In the genomic region with DNA sequence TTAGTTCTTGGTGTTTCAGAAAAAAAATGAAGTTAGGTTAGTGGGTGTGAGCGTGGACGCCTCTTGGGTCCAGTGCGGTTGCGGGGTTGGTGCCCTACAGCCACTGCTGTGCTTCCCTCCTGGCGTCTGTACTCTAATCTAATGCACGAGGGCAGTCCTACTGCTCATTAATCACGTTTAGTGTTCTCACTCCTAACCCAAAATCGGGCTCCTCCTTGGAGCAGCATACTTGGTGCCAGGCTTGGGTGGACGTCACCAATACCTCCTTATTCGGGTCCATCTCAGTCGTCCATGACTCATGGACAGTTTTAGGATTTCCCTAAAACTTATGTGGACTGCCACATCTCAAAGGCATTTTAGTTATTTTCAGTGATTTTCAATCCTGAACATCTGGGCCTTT, we compare ENCODE assay signal across 10 cellular contexts. TPM values are rescaled to one million over a fixed set of nuclear protein-coding genes. Genes with fewer than 3 reads are reported as not detected.
DNase-seq lines count a peak whose midpoint lies in the region; ATAC-seq and TF ChIP-seq lines count a peak whose summit lies in the region.
"Had no signal": no experiment of that assay in that cellular context is flagged by ENCODE, and none has a peak within 500 bp of the region (broad histone marks: within the 10 kb centered on the region; RNA-seq: fewer than 3 reads in every experiment).

No MANE protein-coding gene starts in this region.

- no peaks in the 10 kb centered on the region for H3K27me3 ChIP-seq in MG63
- H3K27me3 ChIP-seq in colonic mucosa: no peaks in the 10 kb centered on the region
- no peaks in the 10 kb centered on the region for H3K27me3 ChIP-seq in mucosa of rectum (ENCODE audit: control insufficient read depth in 2 of 2, insufficient read depth in 2 of 2, low read length in 2 of 2)
- H3K27me3 ChIP-seq in upper lobe of right lung: no peaks in the 10 kb centered on the region

- H3K9ac ChIP-seq in colonic mucosa (ENCODE audit: low read depth in 2 of 2, low read length in 2 of 2) (no peak overlapping the region), mucosa of rectum (ENCODE audit: low read depth in 1 of 2, low read length in 2 of 2) (no peak overlapping the region)

- peak overlapping the region; percentile 28 for H3K27ac ChIP-seq in colonic mucosa
- peak overlapping the region; percentile 69 to 70 for H3K27ac ChIP-seq in mucosa of rectum (ENCODE audit: low read depth in 2 of 2, low read length in 2 of 2)
- peak overlapping the region; percentile 60 for H3K27ac ChIP-seq in upper lobe of right lung

- ATAC-seq in upper lobe of right lung (no peak), GM19395 (IDR thresholded peaks at IDR 0.05; ENCODE audit: unreplicated experiment) (no peak)

- H3K4me3 ChIP-seq in MG63 (no peak overlapping the region), colonic mucosa (no peak overlapping the region), mucosa of rectum (ENCODE audit: low read length in 2 of 2) (no peak overlapping the region), upper lobe of right lung (no peak overlapping the region)

- intact Hi-C loops in colonic mucosa (cut with DNase I): loop anchor here (5.0 kb wide), 1 partner anchor 37 kb away; no protein-coding TSS in a partner anchor
- intact Hi-C loops in upper lobe of right lung (cut with DNase I): no loop called here

- no peak for TF ChIP-seq CTCF in colonic mucosa (IDR thresholded peaks at IDR 0.05)
- no peak for TF ChIP-seq CTCF in upper lobe of right lung (IDR thresholded peaks at IDR 0.05)

- H3K9me3 ChIP-seq in MG63 (no peaks in the 10 kb centered on the region), colonic mucosa (no peaks in the 10 kb centered on the region), mucosa of rectum (ENCODE audit: control insufficient read depth in 2 of 2, low read length in 2 of 2) (no peaks in the 10 kb centered on the region), upper lobe of right lung (no peaks in the 10 kb centered on the region)

- H3K4me1 ChIP-seq in colonic mucosa: no peaks in the 10 kb centered on the region
- peaks cover 9 to 13% of the 10 kb centered on the region in 2 donors for H3K4me1 ChIP-seq in mucosa of rectum (ENCODE audit: control insufficient read depth in 2 of 2, insufficient read depth in 2 of 2, low read length in 2 of 2)
- H3K4me1 ChIP-seq in upper lobe of right lung: peaks cover 43% of the 10 kb centered on the region

- H3K36me3 ChIP-seq in MG63: peaks cover 19% of the 10 kb centered on the region
- H3K36me3 ChIP-seq in colonic mucosa: no peaks in the 10 kb centered on the region
- H3K36me3 ChIP-seq in mucosa of rectum (ENCODE audit: control insufficient read depth in 2 of 2, insufficient read depth in 2 of 2, low read length in 2 of 2): no peaks in the 10 kb centered on the region
- no peaks in the 10 kb centered on the region for H3K36me3 ChIP-seq in upper lobe of right lung

- DNase-seq in MG63 (peak; percentile 67), colonic mucosa (no peak), upper lobe of right lung (no peak), NCI-H1930 (lab: John Stamatoyannopoulos, UW) (no peak), amniotic stem cell (lab: John Stamatoyannopoulos, UW) (no peak)
- DNase-seq: DND-41, H9, MV-4-11 had no signal

RNA-seq across cellular contexts. Expression of a gene that starts 41.6 kb away (rescaled TPM):
- total RNA-seq in MG63 (2014; rRNA removed; shearing (Covaris generic); ENCODE audit: low replicate concordance): 123 and 124 TPM in 2 replicates
- 100 to 1,000 TPM; 134 to 138 TPM for total RNA-seq in colonic mucosa
- total RNA-seq in upper lobe of right lung: 148 TPM
